ENCODE assay signal across 1 cellular context in the genomic region with DNA sequence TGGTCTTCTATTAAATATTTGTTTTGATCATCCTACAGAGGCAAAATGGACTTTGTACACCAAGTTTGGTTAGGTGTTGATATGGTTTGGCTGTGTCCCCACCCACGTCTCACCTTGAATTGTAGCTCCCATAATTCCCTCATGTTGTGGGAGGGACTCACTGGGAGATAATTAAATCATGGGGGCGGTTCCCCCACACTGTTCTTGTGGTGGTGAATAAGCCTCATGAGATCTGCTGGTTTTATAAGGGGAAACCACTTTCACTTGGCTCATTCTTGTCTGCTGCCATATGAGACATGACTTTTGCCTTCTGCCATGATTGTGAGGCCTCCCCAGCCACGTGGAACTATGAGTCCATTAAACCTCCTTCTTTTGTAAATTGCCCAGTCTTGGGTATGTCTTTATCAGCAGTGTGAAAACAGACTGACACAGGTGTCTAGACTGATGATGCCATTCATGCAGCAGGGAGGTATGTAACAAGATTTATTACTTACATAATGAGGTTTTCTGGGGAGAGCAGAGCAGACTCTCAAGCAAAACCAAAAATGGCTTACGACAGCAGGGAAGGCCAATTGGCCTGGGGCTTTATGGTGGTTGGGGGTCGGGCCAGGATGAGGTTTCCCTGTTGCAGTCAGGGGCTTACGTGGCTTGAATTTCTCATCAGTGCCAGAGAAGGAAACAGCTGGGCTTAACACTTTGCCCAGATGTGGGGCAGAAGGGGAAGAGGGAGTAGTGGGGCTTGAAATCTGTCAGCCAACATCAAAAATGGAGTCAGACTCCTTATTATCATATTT.
TF ChIP-seq lines count a peak whose summit lies in the region.

No MANE protein-coding gene starts in this region.

TF ChIP-seq in GM12878, 131 proteins besides CTCF, POLR2A, EP300 and RAD21:
- TF ChIP-seq, protein P1, sequence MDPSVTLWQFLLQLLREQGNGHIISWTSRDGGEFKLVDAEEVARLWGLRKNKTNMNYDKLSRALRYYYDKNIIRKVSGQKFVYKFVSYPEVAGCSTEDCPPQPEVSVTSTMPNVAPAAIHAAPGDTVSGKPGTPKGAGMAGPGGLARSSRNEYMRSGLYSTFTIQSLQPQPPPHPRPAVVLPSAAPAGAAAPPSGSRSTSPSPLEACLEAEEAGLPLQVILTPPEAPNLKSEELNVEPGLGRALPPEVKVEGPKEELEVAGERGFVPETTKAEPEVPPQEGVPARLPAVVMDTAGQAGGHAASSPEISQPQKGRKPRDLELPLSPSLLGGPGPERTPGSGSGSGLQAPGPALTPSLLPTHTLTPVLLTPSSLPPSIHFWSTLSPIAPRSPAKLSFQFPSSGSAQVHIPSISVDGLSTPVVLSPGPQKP (IDR thresholded peaks at IDR 0.05; ENCODE audit: low read depth, low read length): no peak
- TF ChIP-seq ZNF207 (IDR thresholded peaks at IDR 0.05; ENCODE audit: borderline replicate concordance) (no peak), NBN (IDR thresholded peaks at IDR 0.05) (no peak), SMC3 (IDR thresholded peaks at IDR 0.05; ENCODE audit: borderline replicate concordance, low read length) (no peak), RUNX3 (IDR thresholded peaks at IDR 0.05; ENCODE audit: low read length) (peak; percentile 20; the same call in 1 of the 2 replicates), STAT1 (conservative IDR thresholded peaks at IDR 0.05) (no peak), YY1 (IDR thresholded peaks at IDR 0.05; ENCODE audit: low read depth, low read length) (0 out of 2 replicates have a peak, but pooled peaks have one; percentile 11), MYB (IDR thresholded peaks at IDR 0.05; ENCODE audit: borderline replicate concordance, low read depth, low read length) (no peak), SRF (IDR thresholded peaks at IDR 0.05; ENCODE audit: low read depth in 2 of 2, low read length in 2 of 2) (no peak), HDAC6 (IDR thresholded peaks at IDR 0.05; ENCODE audit: unreplicated experiment) (no peak), TARDBP (IDR thresholded peaks at IDR 0.05; ENCODE audit: borderline replicate concordance) (no peak), ZNF24 (IDR thresholded peaks at IDR 0.05) (no peak), NR2C2 (IDR thresholded peaks at IDR 0.05; ENCODE audit: borderline replicate concordance, control insufficient read depth, insufficient read length, low read depth) (no peak), PAX5 (IDR thresholded peaks at IDR 0.05; ENCODE audit: borderline replicate concordance, low read depth, low read length) (no peak), ZSCAN29 (IDR thresholded peaks at IDR 0.05) (no peak), BHLHE40 (IDR thresholded peaks at IDR 0.05; ENCODE audit: borderline replicate concordance in 1 of 2, low read depth in 2 of 2, low read length in 1 of 2) (peak in 1 of 2 experiments; percentile 33; a peak in 1 of 4 replicates), TAF1 (IDR thresholded peaks at IDR 0.05; ENCODE audit: borderline replicate concordance, low read depth, low read length) (no peak), DPF2 (IDR thresholded peaks at IDR 0.05) (0 out of 2 replicates have a peak, but pooled peaks have one; percentile 14), SIN3A (IDR thresholded peaks at IDR 0.05; ENCODE audit: low read depth, low read length) (no peak), ZNF274 (IDR thresholded peaks at IDR 0.05; ENCODE audit: insufficient read depth, insufficient read length) (no peak), IKZF1 (conservative IDR thresholded peaks at IDR 0.05) (0 out of 2 replicates have a peak, but pooled peaks have one; percentile 24), MYC (IDR thresholded peaks at IDR 0.05; ENCODE audit: insufficient read depth, insufficient read length, insufficient replicate concordance, low read length, severe bottlenecking) (no peak), TCF7 (IDR thresholded peaks at IDR 0.05; ENCODE audit: borderline replicate concordance) (no peak), MXI1 (IDR thresholded peaks at IDR 0.05; ENCODE audit: low read depth, low read length) (no peak), TBL1XR1 (IDR thresholded peaks at IDR 0.05; ENCODE audit: low read depth, low read length) (no peak), WRNIP1 (IDR thresholded peaks at IDR 0.05; ENCODE audit: borderline replicate concordance, low read depth, low read length) (no peak), CHD1 (IDR thresholded peaks at IDR 0.05; ENCODE audit: low read depth, low read length) (no peak), MEF2B (IDR thresholded peaks at IDR 0.05; ENCODE audit: partially characterized antibody, poor library complexity, severe bottlenecking) (no peak), RELA (IDR thresholded peaks at IDR 0.05; ENCODE audit: borderline replicate concordance, partially characterized antibody) (no peak), SMAD5 (IDR thresholded peaks at IDR 0.05; ENCODE audit: low read depth) (no peak), NFIC (IDR thresholded peaks at IDR 0.05; ENCODE audit: low read depth, low read length) (no peak), MTA3 (IDR thresholded peaks at IDR 0.05; ENCODE audit: borderline replicate concordance, low read length) (no peak), SPI1 (IDR thresholded peaks at IDR 0.05; ENCODE audit: borderline replicate concordance, insufficient read depth, low read depth, low read length) (0 out of 2 replicates have a peak, but pooled peaks have one; percentile 7)
- TF ChIP-seq, protein P2, sequence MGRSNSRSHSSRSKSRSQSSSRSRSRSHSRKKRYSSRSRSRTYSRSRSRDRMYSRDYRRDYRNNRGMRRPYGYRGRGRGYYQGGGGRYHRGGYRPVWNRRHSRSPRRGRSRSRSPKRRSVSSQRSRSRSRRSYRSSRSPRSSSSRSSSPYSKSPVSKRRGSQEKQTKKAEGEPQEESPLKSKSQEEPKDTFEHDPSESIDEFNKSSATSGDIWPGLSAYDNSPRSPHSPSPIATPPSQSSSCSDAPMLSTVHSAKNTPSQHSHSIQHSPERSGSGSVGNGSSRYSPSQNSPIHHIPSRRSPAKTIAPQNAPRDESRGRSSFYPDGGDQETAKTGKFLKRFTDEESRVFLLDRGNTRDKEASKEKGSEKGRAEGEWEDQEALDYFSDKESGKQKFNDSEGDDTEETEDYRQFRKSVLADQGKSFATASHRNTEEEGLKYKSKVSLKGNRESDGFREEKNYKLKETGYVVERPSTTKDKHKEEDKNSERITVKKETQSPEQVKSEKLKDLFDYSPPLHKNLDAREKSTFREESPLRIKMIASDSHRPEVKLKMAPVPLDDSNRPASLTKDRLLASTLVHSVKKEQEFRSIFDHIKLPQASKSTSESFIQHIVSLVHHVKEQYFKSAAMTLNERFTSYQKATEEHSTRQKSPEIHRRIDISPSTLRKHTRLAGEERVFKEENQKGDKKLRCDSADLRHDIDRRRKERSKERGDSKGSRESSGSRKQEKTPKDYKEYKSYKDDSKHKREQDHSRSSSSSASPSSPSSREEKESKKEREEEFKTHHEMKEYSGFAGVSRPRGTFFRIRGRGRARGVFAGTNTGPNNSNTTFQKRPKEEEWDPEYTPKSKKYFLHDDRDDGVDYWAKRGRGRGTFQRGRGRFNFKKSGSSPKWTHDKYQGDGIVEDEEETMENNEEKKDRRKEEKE (IDR thresholded peaks at IDR 0.05): no peak
- TF ChIP-seq, protein P3, sequence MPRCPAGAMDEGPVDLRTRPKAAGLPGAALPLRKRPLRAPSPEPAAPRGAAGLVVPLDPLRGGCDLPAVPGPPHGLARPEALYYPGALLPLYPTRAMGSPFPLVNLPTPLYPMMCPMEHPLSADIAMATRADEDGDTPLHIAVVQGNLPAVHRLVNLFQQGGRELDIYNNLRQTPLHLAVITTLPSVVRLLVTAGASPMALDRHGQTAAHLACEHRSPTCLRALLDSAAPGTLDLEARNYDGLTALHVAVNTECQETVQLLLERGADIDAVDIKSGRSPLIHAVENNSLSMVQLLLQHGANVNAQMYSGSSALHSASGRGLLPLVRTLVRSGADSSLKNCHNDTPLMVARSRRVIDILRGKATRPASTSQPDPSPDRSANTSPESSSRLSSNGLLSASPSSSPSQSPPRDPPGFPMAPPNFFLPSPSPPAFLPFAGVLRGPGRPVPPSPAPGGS (IDR thresholded peaks at IDR 0.05; ENCODE audit: borderline replicate concordance, insufficient read depth, low read depth, low read length, poor library complexity, severe bottlenecking): no peak
- TF ChIP-seq, protein P4, sequence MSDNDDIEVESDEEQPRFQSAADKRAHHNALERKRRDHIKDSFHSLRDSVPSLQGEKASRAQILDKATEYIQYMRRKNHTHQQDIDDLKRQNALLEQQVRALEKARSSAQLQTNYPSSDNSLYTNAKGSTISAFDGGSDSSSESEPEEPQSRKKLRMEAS (IDR thresholded peaks at IDR 0.05; ENCODE audit: low read depth, low read length): no peak
- TF ChIP-seq, protein P5, sequence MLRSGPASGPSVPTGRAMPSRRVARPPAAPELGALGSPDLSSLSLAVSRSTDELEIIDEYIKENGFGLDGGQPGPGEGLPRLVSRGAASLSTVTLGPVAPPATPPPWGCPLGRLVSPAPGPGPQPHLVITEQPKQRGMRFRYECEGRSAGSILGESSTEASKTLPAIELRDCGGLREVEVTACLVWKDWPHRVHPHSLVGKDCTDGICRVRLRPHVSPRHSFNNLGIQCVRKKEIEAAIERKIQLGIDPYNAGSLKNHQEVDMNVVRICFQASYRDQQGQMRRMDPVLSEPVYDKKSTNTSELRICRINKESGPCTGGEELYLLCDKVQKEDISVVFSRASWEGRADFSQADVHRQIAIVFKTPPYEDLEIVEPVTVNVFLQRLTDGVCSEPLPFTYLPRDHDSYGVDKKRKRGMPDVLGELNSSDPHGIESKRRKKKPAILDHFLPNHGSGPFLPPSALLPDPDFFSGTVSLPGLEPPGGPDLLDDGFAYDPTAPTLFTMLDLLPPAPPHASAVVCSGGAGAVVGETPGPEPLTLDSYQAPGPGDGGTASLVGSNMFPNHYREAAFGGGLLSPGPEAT (IDR thresholded peaks at IDR 0.05; ENCODE audit: low read depth): no peak
- TF ChIP-seq, protein P6, sequence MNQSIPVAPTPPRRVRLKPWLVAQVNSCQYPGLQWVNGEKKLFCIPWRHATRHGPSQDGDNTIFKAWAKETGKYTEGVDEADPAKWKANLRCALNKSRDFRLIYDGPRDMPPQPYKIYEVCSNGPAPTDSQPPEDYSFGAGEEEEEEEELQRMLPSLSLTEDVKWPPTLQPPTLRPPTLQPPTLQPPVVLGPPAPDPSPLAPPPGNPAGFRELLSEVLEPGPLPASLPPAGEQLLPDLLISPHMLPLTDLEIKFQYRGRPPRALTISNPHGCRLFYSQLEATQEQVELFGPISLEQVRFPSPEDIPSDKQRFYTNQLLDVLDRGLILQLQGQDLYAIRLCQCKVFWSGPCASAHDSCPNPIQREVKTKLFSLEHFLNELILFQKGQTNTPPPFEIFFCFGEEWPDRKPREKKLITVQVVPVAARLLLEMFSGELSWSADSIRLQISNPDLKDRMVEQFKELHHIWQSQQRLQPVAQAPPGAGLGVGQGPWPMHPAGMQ (IDR thresholded peaks at IDR 0.05; ENCODE audit: borderline replicate concordance): no peak
- TF ChIP-seq, protein P7, sequence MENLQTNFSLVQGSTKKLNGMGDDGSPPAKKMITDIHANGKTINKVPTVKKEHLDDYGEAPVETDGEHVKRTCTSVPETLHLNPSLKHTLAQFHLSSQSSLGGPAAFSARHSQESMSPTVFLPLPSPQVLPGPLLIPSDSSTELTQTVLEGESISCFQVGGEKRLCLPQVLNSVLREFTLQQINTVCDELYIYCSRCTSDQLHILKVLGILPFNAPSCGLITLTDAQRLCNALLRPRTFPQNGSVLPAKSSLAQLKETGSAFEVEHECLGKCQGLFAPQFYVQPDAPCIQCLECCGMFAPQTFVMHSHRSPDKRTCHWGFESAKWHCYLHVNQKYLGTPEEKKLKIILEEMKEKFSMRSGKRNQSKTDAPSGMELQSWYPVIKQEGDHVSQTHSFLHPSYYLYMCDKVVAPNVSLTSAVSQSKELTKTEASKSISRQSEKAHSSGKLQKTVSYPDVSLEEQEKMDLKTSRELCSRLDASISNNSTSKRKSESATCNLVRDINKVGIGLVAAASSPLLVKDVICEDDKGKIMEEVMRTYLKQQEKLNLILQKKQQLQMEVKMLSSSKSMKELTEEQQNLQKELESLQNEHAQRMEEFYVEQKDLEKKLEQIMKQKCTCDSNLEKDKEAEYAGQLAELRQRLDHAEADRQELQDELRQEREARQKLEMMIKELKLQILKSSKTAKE (IDR thresholded peaks at IDR 0.05; ENCODE audit: low read depth, poor library complexity, severe bottlenecking): no peak
- TF ChIP-seq, protein P8, sequence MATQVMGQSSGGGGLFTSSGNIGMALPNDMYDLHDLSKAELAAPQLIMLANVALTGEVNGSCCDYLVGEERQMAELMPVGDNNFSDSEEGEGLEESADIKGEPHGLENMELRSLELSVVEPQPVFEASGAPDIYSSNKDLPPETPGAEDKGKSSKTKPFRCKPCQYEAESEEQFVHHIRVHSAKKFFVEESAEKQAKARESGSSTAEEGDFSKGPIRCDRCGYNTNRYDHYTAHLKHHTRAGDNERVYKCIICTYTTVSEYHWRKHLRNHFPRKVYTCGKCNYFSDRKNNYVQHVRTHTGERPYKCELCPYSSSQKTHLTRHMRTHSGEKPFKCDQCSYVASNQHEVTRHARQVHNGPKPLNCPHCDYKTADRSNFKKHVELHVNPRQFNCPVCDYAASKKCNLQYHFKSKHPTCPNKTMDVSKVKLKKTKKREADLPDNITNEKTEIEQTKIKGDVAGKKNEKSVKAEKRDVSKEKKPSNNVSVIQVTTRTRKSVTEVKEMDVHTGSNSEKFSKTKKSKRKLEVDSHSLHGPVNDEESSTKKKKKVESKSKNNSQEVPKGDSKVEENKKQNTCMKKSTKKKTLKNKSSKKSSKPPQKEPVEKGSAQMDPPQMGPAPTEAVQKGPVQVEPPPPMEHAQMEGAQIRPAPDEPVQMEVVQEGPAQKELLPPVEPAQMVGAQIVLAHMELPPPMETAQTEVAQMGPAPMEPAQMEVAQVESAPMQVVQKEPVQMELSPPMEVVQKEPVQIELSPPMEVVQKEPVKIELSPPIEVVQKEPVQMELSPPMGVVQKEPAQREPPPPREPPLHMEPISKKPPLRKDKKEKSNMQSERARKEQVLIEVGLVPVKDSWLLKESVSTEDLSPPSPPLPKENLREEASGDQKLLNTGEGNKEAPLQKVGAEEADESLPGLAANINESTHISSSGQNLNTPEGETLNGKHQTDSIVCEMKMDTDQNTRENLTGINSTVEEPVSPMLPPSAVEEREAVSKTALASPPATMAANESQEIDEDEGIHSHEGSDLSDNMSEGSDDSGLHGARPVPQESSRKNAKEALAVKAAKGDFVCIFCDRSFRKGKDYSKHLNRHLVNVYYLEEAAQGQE (IDR thresholded peaks at IDR 0.05; ENCODE audit: low read depth, low read length): no peak
